ENCODE assay signal across 37 cellular contexts in the genomic region with DNA sequence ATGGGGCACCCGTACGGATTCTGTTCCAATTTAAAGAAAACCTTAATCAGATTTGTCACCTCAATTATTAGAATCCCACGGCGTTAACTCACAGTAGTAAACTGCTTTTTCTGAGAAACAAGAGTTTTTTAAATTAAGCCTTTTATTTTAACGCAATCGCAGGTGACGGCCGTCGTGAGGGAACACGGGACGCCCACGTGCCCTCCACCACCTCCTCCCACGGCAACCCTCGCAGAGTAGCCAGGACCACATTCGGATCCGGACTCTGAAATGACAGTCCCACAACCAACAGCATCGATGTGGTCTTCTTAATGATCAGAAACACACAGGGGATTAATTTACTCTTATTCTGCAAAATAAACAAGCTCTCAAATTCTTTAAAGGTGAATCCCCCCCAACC. TPM values are rescaled to one million over a fixed set of nuclear protein-coding genes. Genes with fewer than 3 reads are reported as not detected.
"Had no signal": no experiment of that assay in that cellular context is flagged by ENCODE, and none has a peak within 500 bp of the region (broad histone marks: within the 10 kb centered on the region; RNA-seq: fewer than 3 reads in every experiment).

No MANE protein-coding gene starts in this region.

- ATAC-seq: activated CD8-positive, alpha-beta T cell treated with anti-CD3 and anti-CD28 coated beads for 36 hours; activated T-cell treated with anti-CD3 and anti-CD28 coated beads, Interleukin-2, amount 50 U/mL, for 4 hours; activated T-helper 17 cell treated with anti-CD3 and anti-CD28 coated beads, Interleukin-2, amount 50 U/mL, for 72 hours; gastroesophageal sphincter; left cardiac atrium; left ventricle myocardium superior; right lobe of liver; stimulated activated effector memory CD8-positive, alpha-beta T cell treated with anti-CD3 and anti-CD28 coated beads, Interleukin-12 subunit alpha, Interleukin-12 subunit beta, amount 100 ng/mL, for 72 hours; upper lobe of right lung had no signal

- H2AFZ ChIP-seq: hepatocyte had no signal

- H3K9me3 Mint-ChIP-seq: activated T-helper 17 cell treated with anti-CD3 and anti-CD28 coated beads, Interleukin-2, amount 50 U/mL, for 72 hours; stimulated activated effector memory CD8-positive, alpha-beta T cell treated with anti-CD3 and anti-CD28 coated beads, Interleukin-12 subunit alpha, Interleukin-12 subunit beta, amount 100 ng/mL, for 72 hours had no signal

- H3K27me3 Mint-ChIP-seq: activated CD8-positive, alpha-beta T cell treated with anti-CD3 and anti-CD28 coated beads for 36 hours; activated T-helper 17 cell treated with anti-CD3 and anti-CD28 coated beads, Interleukin-2, amount 50 U/mL, for 72 hours; naive thymus-derived CD4-positive, alpha-beta T cell; progenitor cell of endocrine pancreas had no signal

- H3K36me3 ChIP-seq: ovary, right lobe of liver had no signal

- H3K27me3 ChIP-seq: brain microvascular endothelial cell, gastroesophageal sphincter, hepatocyte, ovary, right lobe of liver, stomach, tibial artery, upper lobe of right lung had no signal

- H3K4me3 Mint-ChIP-seq: activated CD8-positive, alpha-beta T cell treated with anti-CD3 and anti-CD28 coated beads for 36 hours; activated T-cell treated with anti-CD3 and anti-CD28 coated beads, Interleukin-2, amount 50 U/mL, for 4 hours; activated T-helper 17 cell treated with anti-CD3 and anti-CD28 coated beads, Interleukin-2, amount 50 U/mL, for 72 hours; mesothelial cell of epicardium; naive thymus-derived CD4-positive, alpha-beta T cell; stimulated activated effector memory CD8-positive, alpha-beta T cell treated with anti-CD3 and anti-CD28 coated beads, Interleukin-12 subunit alpha, Interleukin-12 subunit beta, amount 100 ng/mL, for 72 hours had no signal

- H3K27ac ChIP-seq: brain microvascular endothelial cell, gastroesophageal sphincter, hepatocyte, ovary, right lobe of liver, stomach, tibial artery, upper lobe of right lung had no signal

- FAIRE-seq: astrocyte, endothelial cell of umbilical vein had no signal

- H3K9me3 ChIP-seq: gastroesophageal sphincter, ovary, right lobe of liver, stomach, tibial artery, upper lobe of right lung had no signal

- H3K4me2 ChIP-seq: hepatocyte had no signal

- H3K4me1 ChIP-seq: right lobe of liver had no signal

- H3K4me3 ChIP-seq: gastroesophageal sphincter, hepatocyte, ovary, right lobe of liver, stomach, tibial artery, upper lobe of right lung had no signal

- H3K27ac Mint-ChIP-seq: activated CD8-positive, alpha-beta T cell treated with anti-CD3 and anti-CD28 coated beads for 36 hours; activated T-helper 17 cell treated with anti-CD3 and anti-CD28 coated beads, Interleukin-2, amount 50 U/mL, for 72 hours; mesothelial cell of epicardium; naive thymus-derived CD4-positive, alpha-beta T cell; progenitor cell of endocrine pancreas; stimulated activated effector memory CD8-positive, alpha-beta T cell treated with anti-CD3 and anti-CD28 coated beads, Interleukin-12 subunit alpha, Interleukin-12 subunit beta, amount 100 ng/mL, for 72 hours had no signal

- DNase-seq: activated CD4-positive, alpha-beta T cell treated with anti-CD3 and anti-CD28 coated beads for 1 hour; activated CD4-positive, alpha-beta T cell treated with anti-CD3 and anti-CD28 coated beads, Interleukin-2, amount 50 U/mL, for 1 hour; activated CD8-positive, alpha-beta T cell treated with anti-CD3 and anti-CD28 coated beads for 36 hours; activated gamma-delta T cell treated with Interleukin-2 at 50 U/mL for 16 hours; activated naive CD4-positive, alpha-beta T cell treated with anti-CD3 and anti-CD28 coated beads, Interleukin-2, amount 50 U/mL, for 16 hours; activated T-cell treated with anti-CD3 and anti-CD28 coated beads, Interleukin-2, amount 50 U/mL, for 4 hours; amniotic stem cell; brain microvascular endothelial cell; cortex of kidney; islet precursor cell; left cardiac atrium; left ventricle myocardium superior; naive thymus-derived CD4-positive, alpha-beta T cell; ovary; right lobe of liver; stimulated activated CD4-positive, alpha-beta T cell treated with anti-CD3 and anti-CD28 coated beads, Interleukin-12 subunit alpha, Interleukin-12 subunit beta, amount 100 ng/mL, for 4 hours; stimulated activated CD4-positive, alpha-beta T cell treated with anti-CD3 and anti-CD28 coated beads, Interleukin-4, amount 100 ng/mL, for 1 hour; stomach; tibial artery; upper lobe of right lung had no signal

RNA-seq across cellular contexts. Expression of a gene that starts 22.0 kb away (rescaled TPM):
- total RNA-seq: fibroblast of villous mesenchyme had no signal
- polyA plus RNA-seq: neural cell had no signal

RNA-seq across cellular contexts. Expression of a gene that starts 39.4 kb away (rescaled TPM):
- total RNA-seq: activated CD8-positive, alpha-beta T cell treated with anti-CD3 and anti-CD28 coated beads for 36 hours; activated T-cell treated with anti-CD3 and anti-CD28 coated beads, Interleukin-2, amount 50 U/mL, for 4 hours; activated T-helper 17 cell treated with anti-CD3 and anti-CD28 coated beads, Interleukin-2, amount 50 U/mL, for 72 hours; astrocyte; cardiac septum; cerebellum; endothelial cell of umbilical vein; fibroblast of lung; gastroesophageal sphincter; left cardiac atrium; left ventricle myocardium superior; lung microvascular endothelial cell; naive thymus-derived CD4-positive, alpha-beta T cell; renal cortical epithelial cell; right lobe of liver; skeletal muscle tissue; T-helper 1 cell treated with Interleukin-12 subunit alpha and Interleukin-12 subunit beta and Interleukin-4 antibody, amounts not matched to agents 30 ng/mL and 1 ng/mL, for 36 hours; upper lobe of right lung had no signal
- polyA plus RNA-seq: endothelial cell of umbilical vein; fibroblast of lung; naive thymus-derived CD4-positive, alpha-beta T cell; neural cell had no signal
